ENCODE assay signal across 8 cellular contexts in genomic region chr12:121443193-121443829, GRCh38. TPM values are rescaled to one million over a fixed set of nuclear protein-coding genes. Genes with fewer than 3 reads are reported as not detected.
DNase-seq lines count a peak whose midpoint lies in the region; ATAC-seq and TF ChIP-seq lines count a peak whose summit lies in the region.

No MANE protein-coding gene starts in this region.

- peaks cover 28% of the 10 kb centered on the region for H3K79me2 ChIP-seq in DOHH2 (ENCODE audit: control insufficient read depth, low read length)

- WGBS in ovary, 3 donors: 50 to 54% (median 54%) methylated on average over 20 of the region's 20 CpGs

- no peak overlapping the region for H3K27ac ChIP-seq in DOHH2 (ENCODE audit: low read depth, low read length)
- no peak overlapping the region for H3K27ac ChIP-seq in ovary
- H3K27ac ChIP-seq in thoracic aorta: no peak overlapping the region

- intact Hi-C loops in ovary (cut with DNase I): loop anchor here in 2 of 4 donors (2.0 to 10.0 kb wide), 2 partner anchors 31 to 109 kb away; no protein-coding TSS in a partner anchor

- TF ChIP-seq CTCF in DOHH2 (IDR thresholded peaks at IDR 0.05; ENCODE audit: low read depth, low read length, poor library complexity, severe bottlenecking): peak; percentile 87
- peak; percentile 49 to 67 (median 50) for TF ChIP-seq CTCF in ovary (IDR thresholded peaks at IDR 0.05)
- peak; percentile 88 for TF ChIP-seq CTCF in thoracic aorta (IDR thresholded peaks at IDR 0.05)

- no peak overlapping the region for H3K4me2 ChIP-seq in DOHH2 (ENCODE audit: low read length)

- H3K27me3 ChIP-seq in DOHH2 (ENCODE audit: control insufficient read depth, low read length): no peaks in the 10 kb centered on the region
- no peaks in the 10 kb centered on the region for H3K27me3 ChIP-seq in ovary
- H3K27me3 ChIP-seq in thoracic aorta (replicated peaks; ENCODE audit: insufficient read depth): no peaks in the 10 kb centered on the region

- in situ Hi-C loops in KBM-7 (cut with MboI; ENCODE audit: low pct_unique_long_range_greater_than_20kb, low sequenced_read_pairs): no loop called here

- H3K36me3 ChIP-seq in DOHH2 (ENCODE audit: control insufficient read depth, low read length): peaks cover 79% of the 10 kb centered on the region
- no peaks in the 10 kb centered on the region for H3K36me3 ChIP-seq in ovary
- H3K36me3 ChIP-seq in thoracic aorta: peaks cover 23% of the 10 kb centered on the region

- DNase-seq in KBM-7: peak; percentile 78
- DNase-seq in SHP77 treated with DMSO at 0.1 percent for 48 hours (lab: John Stamatoyannopoulos, UW): peak; percentile 13
- peak; percentile 75 for DNase-seq in activated naive CD4-positive, alpha-beta T cell treated with anti-CD3 and anti-CD28 coated beads, Interleukin-2, amount 50 U/mL, for 16 hours
- peak; percentile 85 for DNase-seq in globus pallidus (ENCODE audit: low spot score)
- DNase-seq in ovary: peak; percentile 69 to 87 (median 80)
- peak; percentile 38 for DNase-seq in thoracic aorta (ENCODE audit: low spot score)

- H3K9me2 ChIP-seq in DOHH2 (replicated peaks; ENCODE audit: control insufficient read depth, low read length): no peaks in the 10 kb centered on the region

- ATAC-seq in thoracic aorta (ENCODE audit: insufficient number of reproducible peaks, low FRiP score, low read depth) (no peak), GM18867 (IDR thresholded peaks at IDR 0.05; ENCODE audit: unreplicated experiment) (no peak)

- no peaks in the 10 kb centered on the region for H4K20me1 ChIP-seq in DOHH2 (ENCODE audit: control insufficient read depth, insufficient read depth, low read depth, low read length)

- H3K4me3 ChIP-seq in DOHH2 (ENCODE audit: low read length) (no peak overlapping the region), ovary (no peak overlapping the region), thoracic aorta (no peak overlapping the region)

- H3K4me1 ChIP-seq in DOHH2 (ENCODE audit: control insufficient read depth, low read length) (no peaks in the 10 kb centered on the region), ovary (ENCODE audit: insufficient read depth) (peaks cover 4% of the 10 kb centered on the region), thoracic aorta (ENCODE audit: control insufficient read depth in 1 of 2, low read depth in 2 of 2) (peaks cover 7 to 9% of the 10 kb centered on the region in 2 donors)

- H3K9me3 ChIP-seq in DOHH2 (ENCODE audit: control insufficient read depth, insufficient read depth, low read length) (no peaks in the 10 kb centered on the region; the same call in 1 of the 2 replicates), ovary (no peaks in the 10 kb centered on the region), thoracic aorta (no peaks in the 10 kb centered on the region)

- TF ChIP-seq EP300 in ovary (IDR thresholded peaks at IDR 0.05): no peak

- no peak for TF ChIP-seq POLR2A in ovary (IDR thresholded peaks at IDR 0.05)

- H3F3A ChIP-seq in DOHH2 (ENCODE audit: control insufficient read depth, insufficient read depth): no peaks in the 10 kb centered on the region

RNA-seq across cellular contexts. Expression of gene RNF34, which starts 43.4 kb away (rescaled TPM):
- total RNA-seq in ovary (10 to 100 TPM; 22.2 to 39.8 (median 29.3) TPM), thoracic aorta (10 to 100 TPM; 55.5 to 55.8 TPM)
- polyA plus RNA-seq in ovary: 10 to 100 TPM; 17.3 to 25.1 TPM

Comparison
In these comparisons a context has a peak if more than half of its experiments do, and no peak if none do; other contexts are left out.
1. DNase-seq: peak in every context shown above with its lines; median percentile 85 in globus pallidus; 80 in ovary; 78 in KBM-7; 75 in activated naive CD4-positive, alpha-beta T cell treated with anti-CD3 and anti-CD28 coated beads, Interleukin-2, amount 50 U/mL, for 16 hours; 38 in thoracic aorta; 13 in SHP77 treated with DMSO at 0.1 percent for 48 hours.